Comparison of ENCODE assay signal across 8 cellular contexts in genomic region chr5:78540335-78541057, GRCh38.
DNase-seq lines count a peak whose midpoint lies in the region; ATAC-seq and TF ChIP-seq lines count a peak whose summit lies in the region.

No MANE protein-coding gene starts in this region.

- H3K4me3 ChIP-seq in gastroesophageal sphincter: no peak overlapping the region
- H3K4me3 ChIP-seq in neuronal stem cell (ENCODE audit: low read length in 2 of 2): no peak overlapping the region
- H3K4me3 ChIP-seq in OCI-LY7 (ENCODE audit: low read depth, low read length, poor library complexity, severe bottlenecking): no peak overlapping the region

- H2AK5ac ChIP-seq in neuronal stem cell (ENCODE audit: low read depth, low read length): no peak overlapping the region

- H3K9me3 ChIP-seq in gastroesophageal sphincter (no peaks in the 10 kb centered on the region), neuronal stem cell (replicated peaks in 1 of 2; ENCODE audit: control insufficient read depth in 2 of 2, insufficient read depth in 1 of 2, low read depth in 1 of 2, low read length in 2 of 2) (no peaks in the 10 kb centered on the region), OCI-LY7 (ENCODE audit: low read length) (no peaks in the 10 kb centered on the region)

- DNase-seq in C1 segment of cervical spinal cord (lab: John Stamatoyannopoulos, UW) (peak in 13 of 14 donors; percentile 3 to 77 (median 62)), SK-MEL-5 (ENCODE audit: low read depth, low spot score) (peak; percentile 76), neuronal stem cell (ENCODE audit: low spot score) (no peak), LoVo (ENCODE audit: low spot score) (no peak), DMS 273 treated with DMSO at 0.1 percent for 48 hours (lab: John Stamatoyannopoulos, UW) (no peak), amniotic stem cell (lab: John Stamatoyannopoulos, UW) (no peak), OCI-LY7 (ENCODE audit: low spot score) (no peak)

- H2BK120ac ChIP-seq in neuronal stem cell (ENCODE audit: low read depth, low read length): no peak overlapping the region

- no peak overlapping the region for H3K18ac ChIP-seq in neuronal stem cell (ENCODE audit: low read length)

- TF ChIP-seq POLR2A in gastroesophageal sphincter (IDR thresholded peaks at IDR 0.05): no peak

- 55 to 95% methylated on average over 3 to 4 of the region's 7 CpGs for WGBS in gastroesophageal sphincter (ENCODE audit: low coverage in 1 of 2), 2 donors
- WGBS in neuronal stem cell (ENCODE audit: extremely low coverage in 2 of 2, insufficient read length in 2 of 2, insufficient replicate concordance in 1 of 2), 2 donors: no CpG with 5 or more reads among the region's 7 CpGs

- H2AFZ ChIP-seq in neuronal stem cell (ENCODE audit: low read length): peak overlapping the region; percentile 67
- H2AFZ ChIP-seq in OCI-LY7 (ENCODE audit: low read length): no peak overlapping the region

- intact Hi-C loops in OCI-LY7 (cut with micrococcal nuclease; ENCODE audit: unreplicated experiment): no loop called here

- H3K36me3 ChIP-seq in gastroesophageal sphincter: no peaks in the 10 kb centered on the region
- H3K36me3 ChIP-seq in neuronal stem cell (replicated peaks in 1 of 2; ENCODE audit: control insufficient read depth in 2 of 2, insufficient read depth in 2 of 2, low read length in 2 of 2): no peaks in the 10 kb centered on the region
- no peaks in the 10 kb centered on the region for H3K36me3 ChIP-seq in OCI-LY7 (ENCODE audit: insufficient read depth, low read length)

- no peak overlapping the region for H3K14ac ChIP-seq in neuronal stem cell (ENCODE audit: low read length)

- no peak overlapping the region for H4K8ac ChIP-seq in neuronal stem cell (ENCODE audit: low read depth, low read length)

- peak overlapping the region in 3 of 4 donors; percentile 25 to 61 (median 59) for H3K27ac ChIP-seq in gastroesophageal sphincter
- H3K27ac ChIP-seq in neuronal stem cell (replicated peaks; ENCODE audit: low read length): no peak overlapping the region
- H3K27ac ChIP-seq in OCI-LY7 (ENCODE audit: low read depth, low read length, poor library complexity, severe bottlenecking): no peak overlapping the region

- no peaks in the 10 kb centered on the region for H3K27me3 ChIP-seq in gastroesophageal sphincter
- peaks cover 0 to 2% (median 0%) of the 10 kb centered on the region in 3 experiments for H3K27me3 ChIP-seq in neuronal stem cell (ENCODE audit: control insufficient read depth in 3 of 3, insufficient read depth in 3 of 3, low read depth in 1 of 3, low read length in 3 of 3)

- CTCF ChIA-PET in OCI-LY7 (lab: Charles Lee; ENCODE audit: unreplicated experiment): no interaction called here

- no peak overlapping the region for H2BK12ac ChIP-seq in neuronal stem cell (ENCODE audit: low read length)

- H2BK5ac ChIP-seq in neuronal stem cell (ENCODE audit: low read length): no peak overlapping the region

- ATAC-seq in gastroesophageal sphincter: peak; percentile 66

- POLR2A ChIA-PET in OCI-LY7 (lab: Charles Lee): no interaction called here

- no peaks in the 10 kb centered on the region for H3K79me1 ChIP-seq in neuronal stem cell (ENCODE audit: low read depth, low read length)

- H3K23ac ChIP-seq in neuronal stem cell (ENCODE audit: low read depth, low read length, poor library complexity): no peak overlapping the region

- H3K9ac ChIP-seq in neuronal stem cell (ENCODE audit: low read depth, low read length, poor library complexity): no peak overlapping the region

- H4K20me1 ChIP-seq in OCI-LY7 (ENCODE audit: insufficient read depth, low read length): no peaks in the 10 kb centered on the region

- BruUV-seq in OCI-LY7 (replicated peaks; lab: Mats Ljungman, UMichigan): no TSS peak

- in situ Hi-C loops in SK-MEL-5 (cut with HindIII; ENCODE audit: low pct_unique_long_range_greater_than_20kb, low sequenced_read_pairs): loop anchor here (25.0 kb wide), 1 partner anchor 97 kb away; the partner anchor contains the start of gene LHFPL2

- H3K4me1 ChIP-seq in gastroesophageal sphincter: peaks cover 0 to 63% (median 11%) of the 10 kb centered on the region in 3 donors
- H3K4me1 ChIP-seq in neuronal stem cell (ENCODE audit: control insufficient read depth in 2 of 2, insufficient read depth in 1 of 2, low read depth in 1 of 2, low read length in 2 of 2): peaks cover 20 to 28% of the 10 kb centered on the region in 2 donors
- H3K4me1 ChIP-seq in OCI-LY7 (ENCODE audit: insufficient read depth, low read length, poor library complexity, severe bottlenecking): peaks cover 13% of the 10 kb centered on the region

- no peaks in the 10 kb centered on the region for H3K9me2 ChIP-seq in OCI-LY7 (ENCODE audit: insufficient read depth, low read length)

- H3K79me2 ChIP-seq in OCI-LY7 (ENCODE audit: insufficient read depth, low read depth, low read length): no peaks in the 10 kb centered on the region

- no peak overlapping the region for H4K91ac ChIP-seq in neuronal stem cell (ENCODE audit: low read depth, low read length, poor library complexity)

- no peak for TF ChIP-seq EP300 in gastroesophageal sphincter (IDR thresholded peaks at IDR 0.05)

- TF ChIP-seq CTCF in gastroesophageal sphincter (IDR thresholded peaks at IDR 0.05) (no peak), OCI-LY7 (conservative IDR thresholded peaks at IDR 0.05; ENCODE audit: low read length) (no peak)

- H3K4me2 ChIP-seq in neuronal stem cell (ENCODE audit: insufficient read depth, low read length, poor library complexity, severe bottlenecking) (no peak overlapping the region), OCI-LY7 (ENCODE audit: low read length) (no peak overlapping the region)

- no peak overlapping the region for H3K4ac ChIP-seq in neuronal stem cell (ENCODE audit: low read length)

- H2BK15ac ChIP-seq in neuronal stem cell (ENCODE audit: low read length): no peak overlapping the region

Comparison
In these comparisons a context has a peak if more than half of its experiments do, and no peak if none do; other contexts are left out.
1. DNase-seq: peak in C1 segment of cervical spinal cord (13 of 14) and SK-MEL-5 (single experiment); none in neuronal stem cell (single experiment), LoVo (single experiment), DMS 273 treated with DMSO at 0.1 percent for 48 hours (single experiment), amniotic stem cell (single experiment) and OCI-LY7 (single experiment).
2. H3K27ac ChIP-seq: peak in gastroesophageal sphincter (3 of 4); none in neuronal stem cell (single experiment) and OCI-LY7 (single experiment).